ENCODE assay signal across 8 cellular contexts in the genomic region with DNA sequence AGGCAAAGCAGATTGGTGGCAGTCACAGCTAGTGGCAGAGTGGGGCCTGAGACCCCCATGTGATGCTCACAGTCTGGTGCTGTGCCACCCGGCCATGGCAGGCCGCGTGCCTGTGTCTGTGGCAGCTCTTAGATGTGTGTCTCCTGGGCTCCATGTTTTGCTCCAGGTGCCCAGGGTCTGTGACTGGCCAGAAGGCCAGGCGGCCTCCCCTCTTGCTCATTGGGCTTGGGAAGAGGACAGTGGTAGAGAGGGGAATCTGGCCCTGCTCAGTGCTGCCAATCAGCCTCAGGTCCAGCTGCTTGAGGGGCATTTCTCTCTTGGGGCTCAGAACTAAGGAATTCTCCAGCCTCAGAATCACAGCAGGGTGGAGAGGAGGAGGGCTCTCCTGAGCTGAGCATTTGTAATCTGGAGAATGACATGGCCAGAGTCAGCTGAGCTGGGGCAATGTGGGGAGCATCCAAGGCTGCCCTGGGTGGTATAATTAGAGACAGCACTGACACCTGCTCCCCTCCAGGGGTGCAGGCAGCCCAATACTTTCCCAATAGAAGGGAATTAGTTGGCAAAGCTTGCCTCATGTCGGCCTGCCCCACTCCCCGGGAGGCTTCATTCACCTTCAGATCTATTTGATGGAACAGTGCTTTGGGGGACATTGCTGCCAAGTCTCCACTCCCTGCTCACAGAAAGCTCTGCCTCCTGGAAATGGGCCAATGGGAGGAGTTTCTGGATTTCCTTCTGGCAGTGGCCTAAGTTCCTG. TPM values are rescaled to one million over a fixed set of nuclear protein-coding genes. Genes with fewer than 3 reads are reported as not detected.
A peak's percentile ranks its signal among the peaks of the same experiment; 100 is the strongest.
DNase-seq lines count a peak whose midpoint lies in the region; ATAC-seq and TF ChIP-seq lines count a peak whose summit lies in the region.

No MANE protein-coding gene starts in this region.

- ATAC-seq in activated naive CD8-positive, alpha-beta T cell treated with anti-CD3 and anti-CD28 coated beads, Interleukin-2, amount 50 U/mL, for 24 hours: no peak
- ATAC-seq in left cardiac atrium (peak; percentile 45 to 56), sciatic nerve (peak; percentile 62), HG03097 (IDR thresholded peaks at IDR 0.05; ENCODE audit: low FRiP score, unreplicated experiment) (no peak), HG03571 (IDR thresholded peaks at IDR 0.05; ENCODE audit: unreplicated experiment) (no peak), GM19397 (IDR thresholded peaks at IDR 0.05; ENCODE audit: unreplicated experiment) (no peak)

- no peak for TF ChIP-seq EP300 in Ishikawa (IDR thresholded peaks at IDR 0.05; ENCODE audit: borderline replicate concordance)

- no peak overlapping the region for H3K4me3 Mint-ChIP-seq in activated naive CD8-positive, alpha-beta T cell treated with anti-CD3 and anti-CD28 coated beads, Interleukin-2, amount 50 U/mL, for 24 hours

- peaks cover 47% of the 10 kb centered on the region for H3K4me1 Mint-ChIP-seq in activated naive CD8-positive, alpha-beta T cell treated with anti-CD3 and anti-CD28 coated beads, Interleukin-2, amount 50 U/mL, for 24 hours

- peak overlapping the region; percentile 75 for H3K27ac Mint-ChIP-seq in activated naive CD8-positive, alpha-beta T cell treated with anti-CD3 and anti-CD28 coated beads, Interleukin-2, amount 50 U/mL, for 24 hours

- DNase-seq in AG08395 (ENCODE audit: low spot score) (peak; percentile 40), left cardiac atrium (peak; percentile 83), sciatic nerve (ENCODE audit: low spot score) (peak; percentile 85)
- no peak for DNase-seq in activated naive CD8-positive, alpha-beta T cell treated with anti-CD3 and anti-CD28 coated beads, Interleukin-2, amount 50 U/mL, for 24 hours

- H3K36me3 Mint-ChIP-seq in activated naive CD8-positive, alpha-beta T cell treated with anti-CD3 and anti-CD28 coated beads, Interleukin-2, amount 50 U/mL, for 24 hours (ENCODE audit: low read depth): peaks cover 13% of the 10 kb centered on the region

- no peaks in the 10 kb centered on the region for H3K9me3 Mint-ChIP-seq in activated naive CD8-positive, alpha-beta T cell treated with anti-CD3 and anti-CD28 coated beads, Interleukin-2, amount 50 U/mL, for 24 hours

- TF ChIP-seq RAD21 in Ishikawa (IDR thresholded peaks at IDR 0.05; ENCODE audit: low read depth): peak; percentile 4; the same call in 1 of the 2 replicates

- intact Hi-C loops in left cardiac atrium (cut with DNase I) (loop anchor here in 1 of 2 donors (5.0 kb wide), 1 partner anchor 55 kb away; no protein-coding TSS in a partner anchor), sciatic nerve (cut with DNase I) (no loop called here)

- H3K27me3 Mint-ChIP-seq in activated naive CD8-positive, alpha-beta T cell treated with anti-CD3 and anti-CD28 coated beads, Interleukin-2, amount 50 U/mL, for 24 hours: no peaks in the 10 kb centered on the region

TF ChIP-seq in Ishikawa, 13 proteins besides CTCF, POLR2A, EP300 and RAD21:
- TF ChIP-seq, protein P1, sequence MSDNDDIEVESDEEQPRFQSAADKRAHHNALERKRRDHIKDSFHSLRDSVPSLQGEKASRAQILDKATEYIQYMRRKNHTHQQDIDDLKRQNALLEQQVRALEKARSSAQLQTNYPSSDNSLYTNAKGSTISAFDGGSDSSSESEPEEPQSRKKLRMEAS (IDR thresholded peaks at IDR 0.05): no peak
- peak; percentile 94 for TF ChIP-seq NFIC (IDR thresholded peaks at IDR 0.05)
- TF ChIP-seq FOXM1 (IDR thresholded peaks at IDR 0.05; ENCODE audit: borderline replicate concordance, low read depth): no peak; the same call in 1 of the 2 replicates
- no peak for TF ChIP-seq CREB1 (IDR thresholded peaks at IDR 0.05; ENCODE audit: low read depth)
- peak; percentile 72 for TF ChIP-seq TCF12 (IDR thresholded peaks at IDR 0.05; ENCODE audit: low read depth)
- no peak for TF ChIP-seq ZBTB7A (IDR thresholded peaks at IDR 0.05; ENCODE audit: low read depth)
- TF ChIP-seq CEBPB (IDR thresholded peaks at IDR 0.05): peak; percentile 56
- no peak for TF ChIP-seq EGR1 (IDR thresholded peaks at IDR 0.05)

RNA-seq across cellular contexts. Expression of a gene that starts 44.5 kb away (rescaled TPM):
- not detected for total RNA-seq in left cardiac atrium
- not detected for total RNA-seq in sciatic nerve

RNA-seq across cellular contexts. Expression of a gene that starts 52.9 kb away (rescaled TPM):
- total RNA-seq in left cardiac atrium (10 to 100 TPM; 51.8 to 55.0 TPM), sciatic nerve (127 TPM)

Comparison
In these comparisons a context has a peak if more than half of its experiments do, and no peak if none do; other contexts are left out.
1. ATAC-seq: peak in left cardiac atrium (2 of 2) and sciatic nerve (single experiment); none in activated naive CD8-positive, alpha-beta T cell treated with anti-CD3 and anti-CD28 coated beads, Interleukin-2, amount 50 U/mL, for 24 hours (single experiment), HG03097 (single experiment), HG03571 (single experiment) and GM19397 (single experiment).